33 cellular contexts compared by ENCODE assay signal in genomic region chr4:150243932-150244331, GRCh38.
"Had no signal": no experiment of that assay in that cellular context is flagged by ENCODE, and none has a peak within 500 bp of the region (broad histone marks: within the 10 kb centered on the region; RNA-seq: fewer than 3 reads in every experiment).

No MANE protein-coding gene starts in this region.

- ATAC-seq: foreskin keratinocyte; heart left ventricle; natural killer cell treated with Interleukin-12 subunit alpha and Interleukin-12 subunit beta and Interleukin-15 and Interleukin-18, amount 100 ng/mL, for 72 hours; stimulated activated memory B cell treated with anti-CD40 and anti-IgM and Interleukin-4, amounts not matched to agents 10 μg/mL and 1 μg/mL and 100 μg/mL, for 72 hours; stimulated activated naive CD8-positive, alpha-beta T cell treated with anti-CD3 and anti-CD28 coated beads, Interleukin-15, amount 100 ng/mL, for 72 hours had no signal

- H3K36me3 Mint-ChIP-seq: activated naive CD4-positive, alpha-beta T cell treated with anti-CD3 and anti-CD28 coated beads, Interleukin-2, amount 10 ng/mL, durations not matched to agents 7 days and 5 days; activated naive CD8-positive, alpha-beta T cell treated with anti-CD3 and anti-CD28 coated beads, Interleukin-2, amount 10 ng/mL, durations not matched to agents 7 days and 5 days; immature natural killer cell; natural killer cell treated with Interleukin-12 subunit alpha and Interleukin-12 subunit beta and Interleukin-15 and Interleukin-18, amount 100 ng/mL, for 72 hours; stimulated activated memory B cell treated with anti-CD40 and anti-IgM and Interleukin-4, amounts not matched to agents 10 μg/mL and 1 μg/mL and 100 μg/mL, for 72 hours had no signal

- H3K27me3 ChIP-seq: breast epithelium, esophagus muscularis mucosa, foreskin keratinocyte, heart left ventricle, ovary, sigmoid colon, thyroid gland, upper lobe of left lung, vagina had no signal

- H3K4me1 ChIP-seq: breast epithelium, esophagus muscularis mucosa, foreskin keratinocyte, heart left ventricle, sigmoid colon, vagina had no signal

- H3K27ac ChIP-seq: breast epithelium, esophagus muscularis mucosa, foreskin keratinocyte, heart left ventricle, ovary, thyroid gland, upper lobe of left lung, vagina had no signal

- H3K4me3 Mint-ChIP-seq: activated B cell treated with CpG ODN at 0.5 μM for 24 hours; activated naive CD4-positive, alpha-beta T cell treated with anti-CD3 and anti-CD28 coated beads, Interleukin-2, amount 10 ng/mL, durations not matched to agents 7 days and 5 days; activated naive CD8-positive, alpha-beta T cell treated with anti-CD3 and anti-CD28 coated beads, Interleukin-2, amount 10 ng/mL, durations not matched to agents 7 days and 5 days; activated T-helper 1 cell treated with anti-CD3 and anti-CD28 coated beads, Interleukin-12 subunit alpha, Interleukin-12 subunit beta, Interleukin-2, Interleukin-4 antibody, amounts not matched to agents 30 ng/mL and 10 ng/mL and 1 ng/mL, durations not matched to agents 14 hours and 24 hours and 36 hours; dendritic cell treated with granulocyte-macrophage colony-stimulating factor and Interleukin-4, amounts not matched to agents 40 ng/mL and 50 ng/mL, for 4 days; immature natural killer cell; natural killer cell treated with Interleukin-12 subunit alpha and Interleukin-12 subunit beta and Interleukin-15 and Interleukin-18, amount 100 ng/mL, for 72 hours; stimulated activated memory B cell treated with anti-CD40 and anti-IgM and Interleukin-4, amounts not matched to agents 10 μg/mL and 1 μg/mL and 100 μg/mL, for 72 hours; stimulated activated naive CD8-positive, alpha-beta T cell treated with anti-CD3 and anti-CD28 coated beads, Interleukin-15, amount 100 ng/mL, for 72 hours had no signal

- FAIRE-seq: kidney, small intestine, TTC549 had no signal

- H3K4me3 ChIP-seq: breast epithelium, esophagus muscularis mucosa, heart left ventricle, ovary, sigmoid colon, thyroid gland, upper lobe of left lung, vagina had no signal

- H3K9me3 ChIP-seq: breast epithelium, esophagus muscularis mucosa, heart left ventricle, ovary, sigmoid colon, thyroid gland, upper lobe of left lung, vagina had no signal

- H3K36me3 ChIP-seq: breast epithelium, ovary, vagina had no signal

- H3K27ac Mint-ChIP-seq: activated B cell treated with CpG ODN at 0.5 μM for 24 hours; activated naive CD4-positive, alpha-beta T cell treated with anti-CD3 and anti-CD28 coated beads, Interleukin-2, amount 10 ng/mL, durations not matched to agents 7 days and 5 days; activated naive CD8-positive, alpha-beta T cell treated with anti-CD3 and anti-CD28 coated beads, Interleukin-2, amount 10 ng/mL, durations not matched to agents 7 days and 5 days; activated T-helper 1 cell treated with anti-CD3 and anti-CD28 coated beads, Interleukin-12 subunit alpha, Interleukin-12 subunit beta, Interleukin-2, Interleukin-4 antibody, amounts not matched to agents 30 ng/mL and 10 ng/mL and 1 ng/mL, durations not matched to agents 14 hours and 24 hours and 36 hours; dendritic cell treated with granulocyte-macrophage colony-stimulating factor and Interleukin-4, amounts not matched to agents 40 ng/mL and 50 ng/mL, for 4 days; immature natural killer cell; natural killer cell treated with Interleukin-12 subunit alpha and Interleukin-12 subunit beta and Interleukin-15 and Interleukin-18, amount 100 ng/mL, for 72 hours; progenitor cell of endocrine pancreas; stimulated activated memory B cell treated with anti-CD40 and anti-IgM and Interleukin-4, amounts not matched to agents 10 μg/mL and 1 μg/mL and 100 μg/mL, for 72 hours; stimulated activated naive CD8-positive, alpha-beta T cell treated with anti-CD3 and anti-CD28 coated beads, Interleukin-15, amount 100 ng/mL, for 72 hours had no signal

- H3K9me3 Mint-ChIP-seq: activated B cell treated with CpG ODN at 0.5 μM for 24 hours; activated naive CD4-positive, alpha-beta T cell treated with anti-CD3 and anti-CD28 coated beads, Interleukin-2, amount 10 ng/mL, durations not matched to agents 7 days and 5 days; activated naive CD8-positive, alpha-beta T cell treated with anti-CD3 and anti-CD28 coated beads, Interleukin-2, amount 10 ng/mL, durations not matched to agents 7 days and 5 days; activated T-helper 1 cell treated with anti-CD3 and anti-CD28 coated beads, Interleukin-12 subunit alpha, Interleukin-12 subunit beta, Interleukin-2, Interleukin-4 antibody, amounts not matched to agents 30 ng/mL and 10 ng/mL and 1 ng/mL, durations not matched to agents 14 hours and 24 hours and 36 hours; dendritic cell treated with granulocyte-macrophage colony-stimulating factor and Interleukin-4, amounts not matched to agents 40 ng/mL and 50 ng/mL, for 4 days; immature natural killer cell; natural killer cell treated with Interleukin-12 subunit alpha and Interleukin-12 subunit beta and Interleukin-15 and Interleukin-18, amount 100 ng/mL, for 72 hours; stimulated activated memory B cell treated with anti-CD40 and anti-IgM and Interleukin-4, amounts not matched to agents 10 μg/mL and 1 μg/mL and 100 μg/mL, for 72 hours; stimulated activated naive CD8-positive, alpha-beta T cell treated with anti-CD3 and anti-CD28 coated beads, Interleukin-15, amount 100 ng/mL, for 72 hours had no signal

- DNase-seq: activated B cell treated with CpG ODN at 0.5 μM for 24 hours; activated CD4-positive, alpha-beta T cell treated with anti-CD3 and anti-CD28 coated beads, Interleukin-2, amount 50 U/mL, for 4 hours; activated CD8-positive, alpha-beta memory T cell treated with anti-CD3 and anti-CD28 coated beads for 24 hours; activated gamma-delta T cell; activated naive CD4-positive, alpha-beta T cell treated with anti-CD3 and anti-CD28 coated beads, Interleukin-2, amount 10 ng/mL, durations not matched to agents 7 days and 5 days; activated naive CD8-positive, alpha-beta T cell treated with anti-CD3 and anti-CD28 coated beads, Interleukin-2, amount 10 ng/mL, durations not matched to agents 7 days and 5 days; central memory CD4-positive, alpha-beta T cell; effector CD4-positive, alpha-beta T cell; foreskin keratinocyte; heart left ventricle; hypothalamus; immature natural killer cell; kidney; ovary; sigmoid colon; small intestine; stimulated activated CD4-positive, alpha-beta T cell treated with anti-CD3 and anti-CD28 coated beads, Interleukin-1b, Interleukin-23, amount 100 ng/mL, for 48 hours; stimulated activated CD4-positive, alpha-beta T cell treated with anti-CD3 and anti-CD28 coated beads, Interleukin-4, amount 100 ng/mL, for 4 hours; stimulated activated CD8-positive, alpha-beta memory T cell treated with anti-CD3 and anti-CD28 coated beads, Interleukin-4, amount 100 ng/mL, for 48 hours; stimulated activated naive CD8-positive, alpha-beta T cell treated with anti-CD3 and anti-CD28 coated beads, Interleukin-15, amount 100 ng/mL, for 72 hours; substantia nigra; T-helper 1 cell; thyroid gland; upper lobe of left lung had no signal

- H3K27me3 Mint-ChIP-seq: dendritic cell treated with granulocyte-macrophage colony-stimulating factor and Interleukin-4, amounts not matched to agents 40 ng/mL and 50 ng/mL, for 4 days; natural killer cell treated with Interleukin-12 subunit alpha and Interleukin-12 subunit beta and Interleukin-15 and Interleukin-18, amount 100 ng/mL, for 72 hours; progenitor cell of endocrine pancreas; stimulated activated memory B cell treated with anti-CD40 and anti-IgM and Interleukin-4, amounts not matched to agents 10 μg/mL and 1 μg/mL and 100 μg/mL, for 72 hours; stimulated activated naive CD8-positive, alpha-beta T cell treated with anti-CD3 and anti-CD28 coated beads, Interleukin-15, amount 100 ng/mL, for 72 hours had no signal

- H3K4me1 Mint-ChIP-seq: activated B cell treated with CpG ODN at 0.5 μM for 24 hours; activated naive CD4-positive, alpha-beta T cell treated with anti-CD3 and anti-CD28 coated beads, Interleukin-2, amount 10 ng/mL, durations not matched to agents 7 days and 5 days; stimulated activated memory B cell treated with anti-CD40 and anti-IgM and Interleukin-4, amounts not matched to agents 10 μg/mL and 1 μg/mL and 100 μg/mL, for 72 hours; stimulated activated naive CD8-positive, alpha-beta T cell treated with anti-CD3 and anti-CD28 coated beads, Interleukin-15, amount 100 ng/mL, for 72 hours had no signal
